8 cellular contexts compared by ENCODE assay signal in the genomic region with DNA sequence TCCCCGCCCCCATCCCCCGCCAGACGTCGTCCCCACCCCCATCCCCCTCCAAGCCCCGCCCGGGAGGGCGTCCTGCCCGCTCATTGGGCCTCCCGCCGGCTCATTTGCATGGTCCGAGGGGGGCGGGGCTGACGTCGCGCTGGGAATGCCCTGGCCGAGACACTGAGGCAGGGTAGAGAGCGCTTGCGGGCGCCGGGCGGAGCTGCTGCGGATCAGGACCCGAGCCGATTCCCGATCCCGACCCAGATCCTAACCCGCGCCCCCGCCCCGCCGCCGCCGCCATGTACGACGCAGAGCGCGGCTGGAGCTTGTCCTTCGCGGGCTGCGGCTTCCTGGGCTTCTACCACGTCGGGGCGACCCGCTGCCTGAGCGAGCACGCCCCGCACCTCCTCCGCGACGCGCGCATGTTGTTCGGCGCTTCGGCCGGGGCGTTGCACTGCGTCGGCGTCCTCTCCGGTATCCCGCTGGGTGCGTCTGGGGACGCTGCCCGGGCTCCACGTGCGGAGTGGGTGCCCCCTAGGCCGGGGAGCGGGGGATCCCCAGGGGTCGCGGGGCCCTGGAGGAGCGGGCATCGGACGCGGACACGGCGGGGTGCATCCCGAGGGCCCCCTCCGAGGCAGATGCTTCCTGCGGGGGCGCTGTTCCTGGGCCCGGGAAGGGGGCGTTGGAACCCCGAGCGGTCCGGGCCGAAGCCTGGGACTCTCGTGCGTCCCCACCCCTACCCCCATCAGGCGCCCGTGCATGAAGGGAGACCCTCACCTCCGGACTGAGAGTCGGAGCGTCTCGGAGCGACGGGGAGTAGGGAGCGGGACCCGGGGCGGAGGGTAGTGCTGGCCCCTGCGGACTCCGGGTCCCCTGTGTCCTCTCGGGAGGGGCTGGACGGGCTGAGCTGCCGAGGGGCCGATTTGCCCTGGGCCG.
DNase-seq lines count a peak whose midpoint lies in the region; ATAC-seq lines count a peak whose summit lies in the region.

A gene with protein sequence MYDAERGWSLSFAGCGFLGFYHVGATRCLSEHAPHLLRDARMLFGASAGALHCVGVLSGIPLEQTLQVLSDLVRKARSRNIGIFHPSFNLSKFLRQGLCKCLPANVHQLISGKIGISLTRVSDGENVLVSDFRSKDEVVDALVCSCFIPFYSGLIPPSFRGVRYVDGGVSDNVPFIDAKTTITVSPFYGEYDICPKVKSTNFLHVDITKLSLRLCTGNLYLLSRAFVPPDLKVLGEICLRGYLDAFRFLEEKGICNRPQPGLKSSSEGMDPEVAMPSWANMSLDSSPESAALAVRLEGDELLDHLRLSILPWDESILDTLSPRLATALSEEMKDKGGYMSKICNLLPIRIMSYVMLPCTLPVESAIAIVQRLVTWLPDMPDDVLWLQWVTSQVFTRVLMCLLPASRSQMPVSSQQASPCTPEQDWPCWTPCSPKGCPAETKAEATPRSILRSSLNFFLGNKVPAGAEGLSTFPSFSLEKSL (plus strand): TSS at position 175 of the 918 bp plus-strand sequence. CDS start 107 bp downstream, at position 282.

- H3K4me1 ChIP-seq in BLaER1 (peaks cover 14% of the 10 kb centered on the region), NT2/D1 (ENCODE audit: insufficient read depth, insufficient read length) (peaks cover 23% of the 10 kb centered on the region)

- no peak for ATAC-seq in GM21528 (IDR thresholded peaks at IDR 0.05; ENCODE audit: low FRiP score, unreplicated experiment)

- no peaks in the 10 kb centered on the region for H4K20me1 ChIP-seq in BLaER1

- no peak within 1 kb of the TSS for H3K27ac ChIP-seq in BLaER1

- no peaks in the 10 kb centered on the region for H3K36me3 ChIP-seq in BLaER1
- H3K36me3 ChIP-seq in NT2/D1 (ENCODE audit: insufficient read depth, insufficient read length, low read length), result peaks cover 21% of the 10 kb centered on the region

- H3K4me3 ChIP-seq in BLaER1 (peak within 1 kb of the TSS; percentile 72), NT2/D1 (ENCODE audit: insufficient read length, low read depth) (peak within 1 kb of the TSS; percentile 78)

- H3K9me3 ChIP-seq in BLaER1 (no peaks in the 10 kb centered on the region), NT2/D1 (ENCODE audit: insufficient read depth, low read length) (no peaks in the 10 kb centered on the region)

- H3K9ac ChIP-seq in BLaER1, result peak within 1 kb of the TSS; percentile 65; the same call in 1 of the 2 replicates
- peak within 1 kb of the TSS; percentile 96 for H3K9ac ChIP-seq in NT2/D1 (ENCODE audit: insufficient read length, low read depth)

- DNase-seq in HS-27A (ENCODE audit: low read depth) (peak; percentile 45), NT2/D1 (ENCODE audit: low read depth, low spot score) (peak; percentile 86), activated T-cell treated with anti-CD3 and anti-CD28 coated beads for 24 hours (ENCODE audit: low read depth) (peak; percentile 68), epidermal melanocyte (ENCODE audit: insufficient read length, low spot score) (peak; percentile 87), midbrain (lab: John Stamatoyannopoulos, UW) (peak; percentile 84)
- peak; percentile 64 for DNase-seq in stimulated activated CD8-positive, alpha-beta memory T cell treated with anti-CD3 and anti-CD28 coated beads, Interleukin-12 subunit alpha, Interleukin-12 subunit beta, amount 100 ng/mL, for 4 hours (ENCODE audit: low read depth)

- H3K4me2 ChIP-seq in BLaER1, result peak within 1 kb of the TSS; percentile 90

- H3K27me3 ChIP-seq in BLaER1, result peaks cover 7% of the 10 kb centered on the region; the same call in 1 of the 2 replicates
- no peaks in the 10 kb centered on the region for H3K27me3 ChIP-seq in NT2/D1 (ENCODE audit: insufficient read depth, insufficient read length)
